ENCODE assay signal across 20 cellular contexts in genomic region chrX:46257451-46257879, GRCh38.
DNase-seq lines count a peak whose midpoint lies in the region; ATAC-seq, FAIRE-seq and TF ChIP-seq lines count a peak whose summit lies in the region.
"Had no signal": no experiment of that assay in that cellular context is flagged by ENCODE, and none has a peak within 500 bp of the region (broad histone marks: within the 10 kb centered on the region; RNA-seq: fewer than 3 reads in every experiment).

No MANE protein-coding gene starts in this region.

- CTCF ChIA-PET in activated CD4-positive, alpha-beta memory T cell treated with anti-CD3 and anti-CD28 coated beads for 36 hours (lab: Charles Lee): no interaction called here
- CTCF ChIA-PET in activated CD4-positive, alpha-beta memory T cell treated with anti-CD3 and anti-CD28 coated beads, Interleukin-2, amount 10 ng/mL, durations not matched to agents 7 days and 5 days (lab: Charles Lee): no interaction called here
- CTCF ChIA-PET in OCI-LY7 (lab: Charles Lee; ENCODE audit: unreplicated experiment): no interaction called here

- ATAC-seq in HG03280 (IDR thresholded peaks at IDR 0.05; ENCODE audit: unreplicated experiment): no peak
- ATAC-seq: A549, HCT116, K562 had no signal

- no peak overlapping the region for H2AFZ ChIP-seq in OCI-LY7 (ENCODE audit: low read length)

- H3K9me3 ChIP-seq in OCI-LY7 (ENCODE audit: low read length): no peaks in the 10 kb centered on the region
- H3K9me3 ChIP-seq: Peyer's patch had no signal

- H3K9me3 Mint-ChIP-seq in activated CD4-positive, alpha-beta memory T cell treated with anti-CD3 and anti-CD28 coated beads for 36 hours: no peaks in the 10 kb centered on the region
- H3K9me3 Mint-ChIP-seq in activated CD4-positive, alpha-beta memory T cell treated with anti-CD3 and anti-CD28 coated beads, Interleukin-2, amount 10 ng/mL, durations not matched to agents 7 days and 5 days: no peaks in the 10 kb centered on the region

- H4K20me1 ChIP-seq in OCI-LY7 (ENCODE audit: insufficient read depth, low read length): no peaks in the 10 kb centered on the region

- H3K79me2 ChIP-seq in OCI-LY7 (ENCODE audit: insufficient read depth, low read depth, low read length): no peaks in the 10 kb centered on the region

- H3K27me3 Mint-ChIP-seq in activated CD4-positive, alpha-beta memory T cell treated with anti-CD3 and anti-CD28 coated beads for 36 hours: no peaks in the 10 kb centered on the region
- no peaks in the 10 kb centered on the region for H3K27me3 Mint-ChIP-seq in activated CD4-positive, alpha-beta memory T cell treated with anti-CD3 and anti-CD28 coated beads, Interleukin-2, amount 10 ng/mL, durations not matched to agents 7 days and 5 days
- H3K27me3 Mint-ChIP-seq: CD4-positive, CD25-positive, alpha-beta regulatory T cell had no signal

- intact Hi-C loops in activated CD4-positive, alpha-beta memory T cell treated with anti-CD3 and anti-CD28 coated beads for 36 hours (cut with micrococcal nuclease): no loop called here
- intact Hi-C loops in OCI-LY7 (cut with micrococcal nuclease; ENCODE audit: unreplicated experiment): no loop called here

- H3K27ac ChIP-seq in OCI-LY7 (ENCODE audit: low read depth, low read length, poor library complexity, severe bottlenecking): no peak overlapping the region
- H3K27ac ChIP-seq: Peyer's patch had no signal

- H3K4me3 Mint-ChIP-seq in activated CD4-positive, alpha-beta memory T cell treated with anti-CD3 and anti-CD28 coated beads for 36 hours: no peak overlapping the region
- H3K4me3 Mint-ChIP-seq in activated CD4-positive, alpha-beta memory T cell treated with anti-CD3 and anti-CD28 coated beads, Interleukin-2, amount 10 ng/mL, durations not matched to agents 7 days and 5 days: no peak overlapping the region
- H3K4me3 Mint-ChIP-seq: CD4-positive, CD25-positive, alpha-beta regulatory T cell had no signal

- no TSS peak for BruUV-seq in OCI-LY7 (replicated peaks; lab: Mats Ljungman, UMichigan)

- no peaks in the 10 kb centered on the region for H3K36me3 Mint-ChIP-seq in activated CD4-positive, alpha-beta memory T cell treated with anti-CD3 and anti-CD28 coated beads for 36 hours
- H3K36me3 Mint-ChIP-seq in activated CD4-positive, alpha-beta memory T cell treated with anti-CD3 and anti-CD28 coated beads, Interleukin-2, amount 10 ng/mL, durations not matched to agents 7 days and 5 days (ENCODE audit: low read depth): no peaks in the 10 kb centered on the region
- H3K36me3 Mint-ChIP-seq: CD4-positive, CD25-positive, alpha-beta regulatory T cell had no signal

- POLR2A ChIA-PET in activated CD4-positive, alpha-beta memory T cell treated with anti-CD3 and anti-CD28 coated beads for 36 hours (lab: Charles Lee): no interaction called here
- POLR2A ChIA-PET in activated CD4-positive, alpha-beta memory T cell treated with anti-CD3 and anti-CD28 coated beads, Interleukin-2, amount 10 ng/mL, durations not matched to agents 7 days and 5 days (lab: Charles Lee): no interaction called here
- POLR2A ChIA-PET in OCI-LY7 (lab: Charles Lee): no interaction called here

- no peak overlapping the region for H3K27ac Mint-ChIP-seq in activated CD4-positive, alpha-beta memory T cell treated with anti-CD3 and anti-CD28 coated beads for 36 hours
- no peak overlapping the region for H3K27ac Mint-ChIP-seq in activated CD4-positive, alpha-beta memory T cell treated with anti-CD3 and anti-CD28 coated beads, Interleukin-2, amount 10 ng/mL, durations not matched to agents 7 days and 5 days
- H3K27ac Mint-ChIP-seq: CD4-positive, CD25-positive, alpha-beta regulatory T cell had no signal

- no peak overlapping the region for H3K4me3 ChIP-seq in OCI-LY7 (ENCODE audit: low read depth, low read length, poor library complexity, severe bottlenecking)
- H3K4me3 ChIP-seq: A549, K562, Peyer's patch had no signal

- H3K4me1 Mint-ChIP-seq in activated CD4-positive, alpha-beta memory T cell treated with anti-CD3 and anti-CD28 coated beads for 36 hours (ENCODE audit: low read depth): peaks cover 12% of the 10 kb centered on the region
- peaks cover 9% of the 10 kb centered on the region for H3K4me1 Mint-ChIP-seq in activated CD4-positive, alpha-beta memory T cell treated with anti-CD3 and anti-CD28 coated beads, Interleukin-2, amount 10 ng/mL, durations not matched to agents 7 days and 5 days

- peak; percentile 63 for FAIRE-seq in RCC 7860 (lab: Jason Lieb, UNC)
- FAIRE-seq: K562 had no signal

- TF ChIP-seq CTCF in OCI-LY7 (conservative IDR thresholded peaks at IDR 0.05; ENCODE audit: low read length): no peak

- no peaks in the 10 kb centered on the region for H3K9me2 ChIP-seq in OCI-LY7 (ENCODE audit: insufficient read depth, low read length)

- H3K4me1 ChIP-seq in OCI-LY7 (ENCODE audit: insufficient read depth, low read length, poor library complexity, severe bottlenecking): no peaks in the 10 kb centered on the region
- H3K4me1 ChIP-seq: Peyer's patch had no signal

- H3K36me3 ChIP-seq in OCI-LY7 (ENCODE audit: insufficient read depth, low read length): no peaks in the 10 kb centered on the region
- H3K36me3 ChIP-seq: Peyer's patch had no signal

- DNase-seq in activated CD4-positive, alpha-beta memory T cell treated with anti-CD3 and anti-CD28 coated beads for 36 hours: peak; percentile 11
- no peak for DNase-seq in activated CD4-positive, alpha-beta memory T cell treated with anti-CD3 and anti-CD28 coated beads, Interleukin-2, amount 10 ng/mL, durations not matched to agents 7 days and 5 days
- peak; percentile 1 for DNase-seq in ELR (ENCODE audit: low read depth)
- no peak for DNase-seq in RCC 7860 (ENCODE audit: low spot score)
- peak; percentile 54 for DNase-seq in glomerular visceral epithelial cell (ENCODE audit: extremely low spot score)
- DNase-seq in OCI-LY7 (ENCODE audit: low spot score): no peak
- DNase-seq in H4 (ENCODE audit: low spot score): no peak
- DNase-seq: CD4-positive, CD25-positive, alpha-beta regulatory T cell; DND-41; MM.1S; NCI-H1105 treated with DMSO at 0.1 percent for 48 hours; NCI-H187; NCI-H446 treated with DMSO at 0.1 percent for 48 hours; NCI-H748 treated with DMSO at 0.1 percent for 48 hours; Peyer's patch; SIG-M5 had no signal

- H3K4me2 ChIP-seq in OCI-LY7 (ENCODE audit: low read length): no peak overlapping the region
- H3K4me2 ChIP-seq: A549 had no signal

Comparison
In these comparisons a context has a peak if more than half of its experiments do, and no peak if none do; other contexts are left out.
1. DNase-seq: peak in activated CD4-positive, alpha-beta memory T cell treated with anti-CD3 and anti-CD28 coated beads for 36 hours (single experiment), ELR (single experiment) and glomerular visceral epithelial cell (single experiment); none in activated CD4-positive, alpha-beta memory T cell treated with anti-CD3 and anti-CD28 coated beads, Interleukin-2, amount 10 ng/mL, durations not matched to agents 7 days and 5 days (single experiment), RCC 7860 (single experiment), OCI-LY7 (single experiment) and H4 (single experiment).